Comparison of ENCODE assay signal across 21 cellular contexts in the genomic region with DNA sequence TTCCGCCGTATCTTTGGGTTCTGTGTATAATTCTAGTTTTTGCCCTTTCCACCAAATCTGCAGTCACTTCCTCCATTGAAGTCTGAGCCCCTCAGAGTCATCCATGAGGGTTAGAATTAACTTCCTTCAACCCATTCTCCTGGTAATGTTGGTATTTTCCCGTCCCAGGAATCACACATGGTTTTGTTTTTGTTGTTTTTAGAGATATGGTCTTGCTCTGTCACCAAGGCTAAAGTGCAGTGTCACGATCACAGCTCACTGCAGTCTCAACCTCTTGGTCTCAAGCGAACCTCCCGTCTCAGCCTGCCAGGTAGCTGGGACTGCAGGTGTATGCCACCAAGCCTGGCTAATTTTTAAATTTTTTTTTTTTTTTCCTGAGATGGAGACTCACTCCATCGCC. TPM values are rescaled to one million over a fixed set of nuclear protein-coding genes. Genes with fewer than 3 reads are reported as not detected.
DNase-seq lines count a peak whose midpoint lies in the region; ATAC-seq and TF ChIP-seq lines count a peak whose summit lies in the region.
"Had no signal": no experiment of that assay in that cellular context is flagged by ENCODE, and none has a peak within 500 bp of the region (broad histone marks: within the 10 kb centered on the region; RNA-seq: fewer than 3 reads in every experiment).

No MANE protein-coding gene starts in this region.

- peaks cover 46% of the 10 kb centered on the region for H3K4me1 Mint-ChIP-seq in T-helper 17 cell
- H3K4me1 Mint-ChIP-seq in stimulated activated effector memory CD8-positive, alpha-beta T cell treated with anti-CD3 and anti-CD28 coated beads, Interleukin-12 subunit alpha, Interleukin-12 subunit beta, amount 100 ng/mL, for 72 hours, result peaks cover 65% of the 10 kb centered on the region

- no peak overlapping the region for H3K4me3 ChIP-seq in right cardiac atrium (ENCODE audit: low read length)
- H3K4me3 ChIP-seq: A549, GM23338, HAP-1 had no signal

- whole genome bisulfite sequencing in right cardiac atrium, result 88% methylated on average over 7 of the region's 7 CpGs

- H3K27me3 Mint-ChIP-seq in T-helper 17 cell, result no peaks in the 10 kb centered on the region

- TF ChIP-seq CTCF in foreskin keratinocyte (conservative IDR thresholded peaks at IDR 0.05), result no peak

- no peak overlapping the region for H3K4me3 Mint-ChIP-seq in T-helper 17 cell
- H3K4me3 Mint-ChIP-seq in stimulated activated effector memory CD8-positive, alpha-beta T cell treated with anti-CD3 and anti-CD28 coated beads, Interleukin-12 subunit alpha, Interleukin-12 subunit beta, amount 100 ng/mL, for 72 hours, result no peak overlapping the region
- H3K4me3 Mint-ChIP-seq: GM23338 had no signal

- DNase-seq in cardiac septum (ENCODE audit: low spot score), result peak; percentile 39
- no peak for DNase-seq in right cardiac atrium
- no peak for DNase-seq in T-helper 17 cell
- no peak for DNase-seq in stimulated activated effector memory CD8-positive, alpha-beta T cell treated with anti-CD3 and anti-CD28 coated beads, Interleukin-12 subunit alpha, Interleukin-12 subunit beta, amount 100 ng/mL, for 72 hours (ENCODE audit: low spot score in 2 of 2)
- no peak for DNase-seq in stimulated activated naive CD4-positive, alpha-beta T cell (lab: John Stamatoyannopoulos, UW)
- DNase-seq in foreskin keratinocyte, result no peak
- DNase-seq: CD4-positive, CD25-positive, alpha-beta regulatory T cell; DMS153; NCI-H1105; NCI-H146; NCI-H2029; NCI-H226; NCI-H510A treated with DMSO at 0.1 percent for 48 hours; NCI-H774; NK-92 treated with Interleukin-12 subunit alpha and Interleukin-12 subunit beta, amount 100 ng/mL, for 24 hours; SIG-M5; SK-N-SH had no signal

- intact Hi-C loops in cardiac septum (cut with DNase I) (no loop called here), right cardiac atrium (cut with DNase I) (no loop called here)

- H3K9me3 ChIP-seq in right cardiac atrium (ENCODE audit: control insufficient read depth, low read length), result no peaks in the 10 kb centered on the region
- H3K9me3 ChIP-seq in T-helper 17 cell (ENCODE audit: control insufficient read depth, low read length, poor library complexity, severe bottlenecking), result no peaks in the 10 kb centered on the region
- H3K9me3 ChIP-seq: SK-N-SH had no signal

- no peaks in the 10 kb centered on the region for H3K36me3 Mint-ChIP-seq in T-helper 17 cell (ENCODE audit: low read depth)
- peaks cover 50% of the 10 kb centered on the region for H3K36me3 Mint-ChIP-seq in stimulated activated effector memory CD8-positive, alpha-beta T cell treated with anti-CD3 and anti-CD28 coated beads, Interleukin-12 subunit alpha, Interleukin-12 subunit beta, amount 100 ng/mL, for 72 hours

- H3K27me3 ChIP-seq in right cardiac atrium (ENCODE audit: control insufficient read depth, insufficient read depth) (no peaks in the 10 kb centered on the region), foreskin keratinocyte (no peaks in the 10 kb centered on the region)

- ATAC-seq in right cardiac atrium, result no peak
- ATAC-seq in T-helper 17 cell, result no peak
- no peak for ATAC-seq in stimulated activated effector memory CD8-positive, alpha-beta T cell treated with anti-CD3 and anti-CD28 coated beads, Interleukin-12 subunit alpha, Interleukin-12 subunit beta, amount 100 ng/mL, for 72 hours
- no peak for ATAC-seq in foreskin keratinocyte
- ATAC-seq: A549, GM23338 had no signal

- H3K27ac ChIP-seq in right cardiac atrium (ENCODE audit: low read length) (no peak overlapping the region), foreskin keratinocyte (no peak overlapping the region)
- H3K27ac ChIP-seq: A549, RWPE1 had no signal

- peak overlapping the region; percentile 34 for H3K27ac Mint-ChIP-seq in T-helper 17 cell
- H3K27ac Mint-ChIP-seq in stimulated activated effector memory CD8-positive, alpha-beta T cell treated with anti-CD3 and anti-CD28 coated beads, Interleukin-12 subunit alpha, Interleukin-12 subunit beta, amount 100 ng/mL, for 72 hours, result peak overlapping the region; percentile 41
- H3K27ac Mint-ChIP-seq: GM23338 had no signal

- H3K4me1 ChIP-seq in right cardiac atrium (ENCODE audit: control insufficient read depth, insufficient read depth, low read length) (no peaks in the 10 kb centered on the region), foreskin keratinocyte (no peaks in the 10 kb centered on the region)
- H3K4me1 ChIP-seq: A549, HAP-1 had no signal

- H3K9me3 Mint-ChIP-seq in stimulated activated effector memory CD8-positive, alpha-beta T cell treated with anti-CD3 and anti-CD28 coated beads, Interleukin-12 subunit alpha, Interleukin-12 subunit beta, amount 100 ng/mL, for 72 hours, result no peaks in the 10 kb centered on the region

RNA-seq across cellular contexts. Expression of a gene that starts 18.7 kb away (rescaled TPM):
- total RNA-seq in cardiac septum (6.2 TPM), right cardiac atrium (1 to 10 TPM; 3.4 to 5.3 (median 4.1) TPM), T-helper 17 cell (10 to 100 TPM; 15.4 to 20.4 TPM), foreskin keratinocyte (17.0 and 17.8 TPM in 2 replicates)
- polyA plus RNA-seq in right cardiac atrium (2.3 TPM), foreskin keratinocyte (4.8 and 5.5 TPM in 2 replicates)

RNA-seq across cellular contexts. Expression of a gene that starts 44.7 kb away (rescaled TPM):
- total RNA-seq in cardiac septum, result 18.0 TPM
- 10 to 100 TPM; 17.7 to 19.4 (median 18.3) TPM for total RNA-seq in right cardiac atrium
- 16.3 TPM for polyA plus RNA-seq in right cardiac atrium
- 100 to 1,000 TPM; 127 to 153 TPM for total RNA-seq in T-helper 17 cell
- total RNA-seq in foreskin keratinocyte, result 16.8 and 18.8 TPM in 2 replicates
- 7.6 and 8.5 TPM in 2 replicates for polyA plus RNA-seq in foreskin keratinocyte

RNA-seq across cellular contexts. Expression of a gene that starts 45.9 kb away (rescaled TPM):
- total RNA-seq in cardiac septum (14.3 TPM), right cardiac atrium (10 to 100 TPM; 13.2 to 19.7 (median 17.4) TPM), T-helper 17 cell (10 to 100 TPM; 13.7 to 15.4 TPM), foreskin keratinocyte (12.7 and 15.4 TPM in 2 replicates)
- polyA plus RNA-seq in right cardiac atrium (13.0 TPM), foreskin keratinocyte (16.2 and 17.5 TPM in 2 replicates)

RNA-seq across cellular contexts. Expression of a gene that starts 46.1 kb away (rescaled TPM):
- total RNA-seq in cardiac septum (32.9 TPM), right cardiac atrium (10 to 100 TPM; 22.1 to 40.0 (median 26.8) TPM), T-helper 17 cell (10 to 100 TPM; 28.1 to 36.7 TPM), foreskin keratinocyte (35.9 and 43.2 TPM in 2 replicates)
- polyA plus RNA-seq in right cardiac atrium (21.8 TPM), foreskin keratinocyte (46.6 and 61.7 TPM in 2 replicates)
